ENCODE assay signal across 9 cellular contexts in genomic region chr1:227887697-227888403, GRCh38. TPM values are rescaled to one million over a fixed set of nuclear protein-coding genes. Genes with fewer than 3 reads are reported as not detected.
DNase-seq lines count a peak whose midpoint lies in the region; ATAC-seq and TF ChIP-seq lines count a peak whose summit lies in the region.
"Had no signal": no experiment of that assay in that cellular context is flagged by ENCODE, and none has a peak within 500 bp of the region (broad histone marks: within the 10 kb centered on the region; RNA-seq: fewer than 3 reads in every experiment).

No MANE protein-coding gene starts in this region.

- peak in 1 of 2 donors; percentile 60 for TF ChIP-seq EP300 in tibial nerve (IDR thresholded peaks at IDR 0.05)

- H3K4me1 ChIP-seq in tibial nerve, result peaks cover 0 to 66% (median 21%) of the 10 kb centered on the region in 4 donors

- peaks cover 2 to 11% of the 10 kb centered on the region in 2 donors for H3K27me3 ChIP-seq in tibial nerve

- H3K27ac ChIP-seq in tibial nerve, result peak overlapping the region; percentile 72 to 96 (median 91)
- H3K27ac ChIP-seq: epithelial cell of prostate had no signal

- TF ChIP-seq CTCF in mesothelial cell of epicardium (IDR thresholded peaks at IDR 0.05; ENCODE audit: unreplicated experiment), result no peak
- no peak for TF ChIP-seq CTCF in tibial nerve (IDR thresholded peaks at IDR 0.05)

- H3K4me3 ChIP-seq in tibial nerve, result peak overlapping the region; percentile 34 to 61 (median 52)

- H3K4me1 Mint-ChIP-seq in mesothelial cell of epicardium, result peaks cover 28% of the 10 kb centered on the region

- WGBS in tibial nerve, 2 donors, result 18 to 21% methylated on average over 35 to 40 of the region's 40 CpGs

- ATAC-seq in activated CD4-positive, CD25-positive, alpha-beta regulatory T cell treated with anti-CD3 and anti-CD28 coated beads, Interleukin-2, amount 50 U/mL, for 24 hours, result peak; percentile 56 to 65

- peak in 1 of 2 donors; percentile 15 for TF ChIP-seq POLR2A in tibial nerve (IDR thresholded peaks at IDR 0.05)

- no peaks in the 10 kb centered on the region for H3K9me3 Mint-ChIP-seq in mesothelial cell of epicardium

- peak overlapping the region; percentile 88 for H3K27ac Mint-ChIP-seq in mesothelial cell of epicardium

- DNase-seq in activated CD4-positive, CD25-positive, alpha-beta regulatory T cell (lab: John Stamatoyannopoulos, UW), result no peak
- DNase-seq in ecto neural progenitor cell (ENCODE audit: low spot score) (peak; percentile 77), mesothelial cell of epicardium (ENCODE audit: low spot score in 2 of 2, unreplicated experiment in 2 of 2) (peak; percentile 27 to 50), tibial nerve (ENCODE audit: low spot score in 2 of 2) (peak; percentile 55 to 64), NCI-H1694 treated with DMSO at 0.1 percent for 48 hours (lab: John Stamatoyannopoulos, UW) (no peak), SW480 (ENCODE audit: low spot score) (no peak), NCI-H1417 treated with DMSO at 0.1 percent for 48 hours (lab: John Stamatoyannopoulos, UW) (no peak)

- H3K36me3 Mint-ChIP-seq in mesothelial cell of epicardium, result no peaks in the 10 kb centered on the region

- peak overlapping the region; percentile 62 for H3K4me3 Mint-ChIP-seq in mesothelial cell of epicardium

- no peaks in the 10 kb centered on the region for H3K9me3 ChIP-seq in tibial nerve

- no peaks in the 10 kb centered on the region for H3K27me3 Mint-ChIP-seq in mesothelial cell of epicardium (ENCODE audit: low read depth)

- H3K36me3 ChIP-seq in tibial nerve, result no peaks in the 10 kb centered on the region

RNA-seq across cellular contexts. Expression of gene WNT9A, which starts 59.9 kb away (rescaled TPM):
- total RNA-seq in mesothelial cell of epicardium, result 3.9 to 4.5 TPM (median 4.3 TPM) in 3 replicates
- total RNA-seq in tibial nerve, result 10 to 100 TPM in 1 of 4 donors, 1 to 10 TPM in 3; 5.1 to 12.8 (median 8.5) TPM

Comparison
In these comparisons a context has a peak if more than half of its experiments do, and no peak if none do; other contexts are left out.
1. DNase-seq: peak in ecto neural progenitor cell (single experiment), mesothelial cell of epicardium (2 of 2) and tibial nerve (2 of 2); none in activated CD4-positive, CD25-positive, alpha-beta regulatory T cell (0 of 4), NCI-H1694 treated with DMSO at 0.1 percent for 48 hours (single experiment), SW480 (single experiment) and NCI-H1417 treated with DMSO at 0.1 percent for 48 hours (single experiment).